ENCODE assay signal across 1 cellular context in genomic region chr11:46106530-46107407, GRCh38.
A peak's percentile ranks its signal among the peaks of the same experiment; 100 is the strongest.
TF ChIP-seq lines count a peak whose summit lies in the region.

No MANE protein-coding gene starts in this region.

TF ChIP-seq in GM23338, 12 proteins besides CTCF, POLR2A, EP300 and RAD21:
- TF ChIP-seq ZNF462 (CRISPR knock-in tag; IDR thresholded peaks at IDR 0.05) (no peak), CREB1 (CRISPR knock-in tag; IDR thresholded peaks at IDR 0.05; ENCODE audit: low read depth) (peak; percentile 16; the same call in 1 of the 2 replicates), ZNF114 (CRISPR knock-in tag; IDR thresholded peaks at IDR 0.05) (no peak)
